Comparison of ENCODE assay signal across 21 cellular contexts in the genomic region with DNA sequence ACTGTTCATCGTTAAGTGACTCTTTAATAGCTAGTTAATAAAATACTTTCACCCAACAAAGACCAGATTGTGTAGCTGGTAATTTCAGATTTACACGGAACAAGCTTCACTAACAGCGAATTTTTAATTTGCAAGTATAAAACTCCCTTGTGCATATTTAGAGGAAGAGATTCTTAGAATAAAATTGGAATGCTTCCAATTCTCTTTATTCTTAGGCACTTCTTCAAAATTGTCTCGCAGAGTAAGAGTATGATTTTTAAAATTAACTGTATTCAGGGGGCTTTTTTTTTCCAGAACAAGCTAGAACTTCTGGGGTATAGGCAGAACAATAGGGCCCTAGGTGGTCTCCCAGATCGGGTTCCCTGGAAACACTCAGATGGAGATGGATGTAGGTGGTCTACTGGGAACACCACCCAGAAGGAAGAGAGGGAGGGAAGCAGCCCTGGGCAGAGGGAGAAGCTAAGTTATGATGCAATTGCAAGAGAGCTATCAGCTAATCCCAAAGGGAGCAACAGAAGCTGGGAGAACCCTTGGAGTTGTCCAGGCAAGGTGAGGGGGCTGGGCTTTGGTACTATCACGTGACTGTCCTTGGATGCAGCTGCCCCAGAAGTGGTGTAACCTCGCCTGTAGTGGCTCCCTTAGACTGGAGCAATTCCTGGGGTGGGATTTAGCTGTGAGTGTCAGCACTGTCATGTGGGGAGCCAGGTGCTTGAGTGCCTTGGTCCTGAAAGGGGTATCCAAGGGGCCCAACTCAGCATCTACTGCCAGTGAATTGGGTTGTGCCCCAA.
DNase-seq lines count a peak whose midpoint lies in the region; ATAC-seq and TF ChIP-seq lines count a peak whose summit lies in the region.
"Had no signal": no experiment of that assay in that cellular context is flagged by ENCODE, and none has a peak within 500 bp of the region (broad histone marks: within the 10 kb centered on the region; RNA-seq: fewer than 3 reads in every experiment).

No MANE protein-coding gene starts in this region.

- no peak overlapping the region for H3K23ac ChIP-seq in IMR-90 (ENCODE audit: low read depth, low read length)

- TF ChIP-seq CTCF in IMR-90 (conservative IDR thresholded peaks at IDR 0.05; ENCODE audit: low read depth, low read length) (no peak), coronary artery (IDR thresholded peaks at IDR 0.05) (no peak), uterus (IDR thresholded peaks at IDR 0.05) (no peak)

- intact Hi-C loops in IMR-90 (cut with micrococcal nuclease), result no loop called here
- intact Hi-C loops in sciatic nerve (cut with DNase I), result no loop called here
- intact Hi-C loops in uterus (cut with DNase I; ENCODE audit: low total_unique reads), result no loop called here

- no peak overlapping the region for H4K91ac ChIP-seq in IMR-90 (ENCODE audit: insufficient read depth, low read depth, low read length)

- H3K36me3 ChIP-seq in IMR-90 (ENCODE audit: control insufficient read depth, insufficient read depth, low read length) (no peaks in the 10 kb centered on the region), Karpas-422 (ENCODE audit: insufficient read depth, low read length) (no peaks in the 10 kb centered on the region), uterus (no peaks in the 10 kb centered on the region)
- H3K36me3 ChIP-seq: BE2C had no signal

- H2BK5ac ChIP-seq in IMR-90 (ENCODE audit: low read depth, low read length, poor library complexity, severe bottlenecking), result no peak overlapping the region

- H2BK15ac ChIP-seq in IMR-90 (ENCODE audit: low read depth, low read length), result no peak overlapping the region

- ATAC-seq in IMR-90 (ENCODE audit: low read depth) (no peak), sciatic nerve (peak; percentile 83), HG02884 (IDR thresholded peaks at IDR 0.05; ENCODE audit: unreplicated experiment) (no peak)
- ATAC-seq: GM12878 had no signal

- H3K14ac ChIP-seq in IMR-90 (replicated peaks; ENCODE audit: low read depth, low read length), result no peak overlapping the region

- in situ Hi-C loops in IMR-90 (cut with MboI; ENCODE audit: low sequenced_read_pairs), result no loop called here

- no peak overlapping the region for H4K5ac ChIP-seq in IMR-90 (ENCODE audit: low read depth, low read length)

- no peak overlapping the region for H2AK9ac ChIP-seq in IMR-90 (replicated peaks; ENCODE audit: low read depth, low read length, poor library complexity)

- H2AFZ ChIP-seq in IMR-90 (replicated peaks; ENCODE audit: low read length, poor library complexity) (peak overlapping the region; percentile 2), Karpas-422 (ENCODE audit: low read length) (no peak overlapping the region)

- H3K4me3 ChIP-seq in IMR-90 (ENCODE audit: insufficient read depth, low read depth, low read length) (no peak overlapping the region), Karpas-422 (ENCODE audit: low read length) (peak overlapping the region; percentile 33; the same call in 1 of the 2 replicates), coronary artery (no peak overlapping the region), uterus (no peak overlapping the region)
- H3K4me3 ChIP-seq: GM12878 had no signal

- peaks cover 4% of the 10 kb centered on the region; the same call in 1 of the 2 replicates for H3K9me3 ChIP-seq in IMR-90 (ENCODE audit: control insufficient read depth, insufficient read depth, low read length)
- no peaks in the 10 kb centered on the region for H3K9me3 ChIP-seq in Karpas-422 (ENCODE audit: low read length)
- H3K9me3 ChIP-seq in uterus, result no peaks in the 10 kb centered on the region
- H3K9me3 ChIP-seq: BE2C had no signal

- H3K27me3 ChIP-seq in IMR-90 (ENCODE audit: control insufficient read depth, insufficient read depth, low read length) (no peaks in the 10 kb centered on the region), Karpas-422 (ENCODE audit: low read length) (no peaks in the 10 kb centered on the region), uterus (no peaks in the 10 kb centered on the region)

- H2BK120ac ChIP-seq in IMR-90 (ENCODE audit: low read depth, low read length), result no peak overlapping the region

- H3K27ac ChIP-seq in IMR-90 (ENCODE audit: insufficient read depth, low read length) (no peak overlapping the region), Karpas-422 (ENCODE audit: low read length) (no peak overlapping the region), coronary artery (no peak overlapping the region), uterus (no peak overlapping the region)

- no peak for TF ChIP-seq RAD21 in IMR-90 (IDR thresholded peaks at IDR 0.05; ENCODE audit: low read length)

- H3K9ac ChIP-seq in IMR-90 (ENCODE audit: low read depth, low read length), result no peak overlapping the region
- H3K9ac ChIP-seq in Karpas-422 (ENCODE audit: low read length), result no peak overlapping the region

- TF ChIP-seq POLR2A in IMR-90 (IDR thresholded peaks at IDR 0.05; ENCODE audit: low read depth, low read length) (no peak), uterus (IDR thresholded peaks at IDR 0.05) (no peak)

- no peak overlapping the region for H2AK5ac ChIP-seq in IMR-90 (ENCODE audit: low read depth, low read length)

- H3K9me2 ChIP-seq in Karpas-422 (replicated peaks; ENCODE audit: insufficient read depth, low read length), result no peaks in the 10 kb centered on the region

- no peak overlapping the region for H3K4ac ChIP-seq in IMR-90 (ENCODE audit: low read depth, low read length)

- no peaks in the 10 kb centered on the region for H4K20me1 ChIP-seq in IMR-90 (ENCODE audit: insufficient read depth, low read length)
- no peaks in the 10 kb centered on the region for H4K20me1 ChIP-seq in Karpas-422 (ENCODE audit: insufficient read depth, low read depth, low read length)

- DNase-seq in IMR-90, result no peak
- DNase-seq in Karpas-422, result peak; percentile 67
- DNase-seq in coronary artery (ENCODE audit: low spot score), result peak; percentile 52
- DNase-seq in sciatic nerve (ENCODE audit: low spot score), result no peak
- DNase-seq in NCI-H1417 treated with DMSO at 0.1 percent for 48 hours (lab: John Stamatoyannopoulos, UW), result no peak
- DNase-seq in NCI-H526 treated with DMSO at 0.1 percent for 48 hours (lab: John Stamatoyannopoulos, UW), result no peak
- no peak for DNase-seq in uterus
- DNase-seq: ACHN; BE2C; C1 segment of cervical spinal cord; CD4-positive, CD25-positive, alpha-beta regulatory T cell; CD8-positive, alpha-beta memory T cell; COR-L47; DMS 273 treated with DMSO at 0.1 percent for 48 hours; DMS53; DND-41; EL; GOT3; H7 had no signal

- no peaks in the 10 kb centered on the region for H3K79me2 ChIP-seq in Karpas-422 (ENCODE audit: low read length)

- no peak overlapping the region for H3K18ac ChIP-seq in IMR-90 (ENCODE audit: low read depth, low read length)

- no peaks in the 10 kb centered on the region for H3K9me1 ChIP-seq in IMR-90 (ENCODE audit: insufficient read depth, low read length)

- WGBS in IMR-90 (ENCODE audit: extremely low coverage in 2 of 2, insufficient read length in 1 of 2), 2 experiments, result 0% methylated on average over 1 of the region's 7 CpGs; no CpG with 5 or more reads in 1 of the 2 experiments

- H4K8ac ChIP-seq in IMR-90 (ENCODE audit: low read depth in 2 of 2, low read length in 2 of 2), result no peak overlapping the region

- H3K56ac ChIP-seq in IMR-90 (ENCODE audit: extremely low read depth, insufficient read depth, low read length), result no peak overlapping the region

- BruUV-seq in IMR-90 (replicated peaks; lab: Mats Ljungman, UMichigan), result no TSS peak

- H3K4me2 ChIP-seq in IMR-90 (ENCODE audit: low read depth, low read length) (no peak overlapping the region), Karpas-422 (ENCODE audit: low read depth, low read length, poor library complexity, severe bottlenecking) (peak overlapping the region; percentile 63)

- POLR2A ChIA-PET in IMR-90 (lab: Charles Lee; ENCODE audit: unreplicated experiment), result no interaction called here

- CTCF ChIA-PET in IMR-90 (lab: Yijun Ruan, JAX), result interaction anchor here (0.6 to 0.8 kb wide), 3 partner anchors 36 to 156 kb away, joined by 3 to 5 read pairs (median 4); no protein-coding TSS in a partner anchor

- H2BK20ac ChIP-seq in IMR-90 (ENCODE audit: low read depth, low read length), result no peak overlapping the region

- dilution Hi-C loops in IMR-90 (cut with HindIII; ENCODE audit: low sequenced_read_pairs, unreplicated experiment), result no loop called here

- H3K4me1 ChIP-seq in IMR-90 (ENCODE audit: control insufficient read depth, insufficient read depth, low read length) (no peaks in the 10 kb centered on the region), Karpas-422 (ENCODE audit: low read length) (peaks cover 17% of the 10 kb centered on the region), uterus (no peaks in the 10 kb centered on the region)
- H3K4me1 ChIP-seq: BE2C had no signal

- H3K79me1 ChIP-seq in IMR-90 (ENCODE audit: low read depth in 1 of 2, low read length in 2 of 2), result no peaks in the 10 kb centered on the region

TF ChIP-seq in IMR-90, 13 proteins besides CTCF, POLR2A, EP300 and RAD21:
- TF ChIP-seq MXI1 (IDR thresholded peaks at IDR 0.05; ENCODE audit: borderline replicate concordance, low read depth, low read length) (no peak), RCOR1 (IDR thresholded peaks at IDR 0.05; ENCODE audit: insufficient replicate concordance, low read length) (no peak), FOS (IDR thresholded peaks at IDR 0.05; ENCODE audit: low read depth, low read length) (no peak)
TF ChIP-seq in IMR-90: peak in this region for 0.

Comparison
In these comparisons a context has a peak if more than half of its experiments do, and no peak if none do; other contexts are left out.
1. DNase-seq: peak in Karpas-422 (single experiment) and coronary artery (single experiment); none in IMR-90 (single experiment), sciatic nerve (single experiment), NCI-H1417 treated with DMSO at 0.1 percent for 48 hours (single experiment), NCI-H526 treated with DMSO at 0.1 percent for 48 hours (single experiment) and uterus (0 of 2).